In genomic region chr18:57110295-57110694, GRCh38 we compare ENCODE assay signal across 20 cellular contexts. TPM values are rescaled to one million over a fixed set of nuclear protein-coding genes. Genes with fewer than 3 reads are reported as not detected.
"Had no signal": no experiment of that assay in that cellular context is flagged by ENCODE, and none has a peak within 500 bp of the region (broad histone marks: within the 10 kb centered on the region; RNA-seq: fewer than 3 reads in every experiment).

No MANE protein-coding gene starts in this region.

- H3K4me3 Mint-ChIP-seq: naive thymus-derived CD8-positive, alpha-beta T cell; stimulated activated naive CD8-positive, alpha-beta T cell treated with anti-CD3 and anti-CD28 coated beads, Interleukin-15, Interleukin-2, amounts not matched to agents 100 ng/mL and 50 ng/mL, for 24 hours had no signal

- H3K9me3 ChIP-seq: lower lobe of right lung, prostate gland, right atrium auricular region, suprapubic skin, transverse colon, uterus had no signal

- H3K4me1 ChIP-seq: lower lobe of right lung, prostate gland, right atrium auricular region, suprapubic skin, transverse colon, uterus had no signal

- H3K36me3 ChIP-seq: lower lobe of right lung, prostate gland, right atrium auricular region, suprapubic skin, transverse colon, uterus had no signal

- H3K36me3 Mint-ChIP-seq: activated naive CD4-positive, alpha-beta T cell treated with anti-CD3 and anti-CD28 coated beads, Interleukin-2, amount 50 U/mL, for 72 hours had no signal

- ATAC-seq: activated naive CD4-positive, alpha-beta T cell treated with anti-CD3 and anti-CD28 coated beads, Interleukin-2, amount 50 U/mL, for 72 hours; lower lobe of right lung; naive thymus-derived CD8-positive, alpha-beta T cell had no signal

- H3K27me3 ChIP-seq: right atrium auricular region, suprapubic skin, transverse colon, uterus had no signal

- H3K4me3 ChIP-seq: dorsolateral prefrontal cortex, lower lobe of right lung, prostate gland, right atrium auricular region, skin epidermis, suprapubic skin, transverse colon, uterus had no signal

- DNase-seq: activated gamma-delta T cell treated with Interleukin-2 at 50 U/mL for 16 hours; amniotic stem cell; dorsolateral prefrontal cortex; head of caudate nucleus; lower lobe of right lung; naive thymus-derived CD8-positive, alpha-beta T cell; T1000; transverse colon; uterus had no signal

- H3K27ac ChIP-seq: dorsolateral prefrontal cortex, lower lobe of right lung, prostate gland, right atrium auricular region, skin epidermis, suprapubic skin, transverse colon, uterus had no signal

- H3K27ac Mint-ChIP-seq: activated naive CD4-positive, alpha-beta T cell treated with anti-CD3 and anti-CD28 coated beads, Interleukin-2, amount 50 U/mL, for 72 hours; naive thymus-derived CD8-positive, alpha-beta T cell; stimulated activated naive CD8-positive, alpha-beta T cell treated with anti-CD3 and anti-CD28 coated beads, Interleukin-15, Interleukin-2, amounts not matched to agents 100 ng/mL and 50 ng/mL, for 24 hours had no signal

RNA-seq across cellular contexts. Expression of gene BOD1L2, which starts 36.6 kb away (rescaled TPM):
- total RNA-seq: activated naive CD4-positive, alpha-beta T cell treated with anti-CD3 and anti-CD28 coated beads, Interleukin-2, amount 50 U/mL, for 72 hours; cardiac septum; epithelial cell of proximal tubule; frontal cortex; lower lobe of right lung; mesenteric fat pad; naive thymus-derived CD8-positive, alpha-beta T cell; osteocyte; right atrium auricular region; suprapubic skin; transverse colon; uterus had no signal
